Comparison of ENCODE assay signal across 1 cellular context in the genomic region with DNA sequence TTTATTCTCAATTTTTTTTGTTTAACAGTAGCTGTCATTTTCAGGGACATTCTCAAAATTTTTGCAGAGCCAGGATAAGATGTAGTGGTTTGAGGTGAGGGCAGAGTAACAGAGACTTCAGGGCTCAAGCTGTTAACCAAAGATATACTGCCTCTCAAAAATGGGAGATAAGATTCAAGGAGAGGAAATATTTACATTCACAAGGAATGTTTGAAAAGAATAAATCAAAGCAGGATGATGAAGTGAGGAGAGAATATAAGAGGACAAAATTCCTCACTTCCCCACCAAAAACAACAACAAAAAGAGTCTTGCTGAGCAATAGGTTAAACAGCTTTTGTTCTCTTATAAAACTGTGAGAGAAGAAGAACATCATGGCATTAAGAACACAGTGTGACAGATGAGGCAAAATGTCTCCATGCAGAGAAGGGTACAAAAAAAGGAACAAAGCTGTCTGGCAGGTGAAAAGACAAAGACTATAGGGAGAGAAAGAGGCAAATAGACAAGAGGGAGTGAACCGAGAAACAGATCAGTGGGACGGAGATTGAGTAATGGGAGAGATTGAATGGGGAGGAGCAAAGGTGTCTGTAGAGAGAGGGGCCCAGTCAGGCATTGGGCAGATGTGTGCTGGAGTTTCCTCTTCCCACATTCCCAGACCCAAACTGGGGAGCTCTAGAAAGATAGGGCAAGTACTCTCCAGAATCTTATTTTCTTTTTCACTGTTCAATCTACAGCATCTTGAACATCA.
TF ChIP-seq lines count a peak whose summit lies in the region.

No MANE protein-coding gene starts in this region.

TF ChIP-seq in GM23338, 12 proteins besides CTCF, POLR2A, EP300 and RAD21:
- TF ChIP-seq, protein P1, sequence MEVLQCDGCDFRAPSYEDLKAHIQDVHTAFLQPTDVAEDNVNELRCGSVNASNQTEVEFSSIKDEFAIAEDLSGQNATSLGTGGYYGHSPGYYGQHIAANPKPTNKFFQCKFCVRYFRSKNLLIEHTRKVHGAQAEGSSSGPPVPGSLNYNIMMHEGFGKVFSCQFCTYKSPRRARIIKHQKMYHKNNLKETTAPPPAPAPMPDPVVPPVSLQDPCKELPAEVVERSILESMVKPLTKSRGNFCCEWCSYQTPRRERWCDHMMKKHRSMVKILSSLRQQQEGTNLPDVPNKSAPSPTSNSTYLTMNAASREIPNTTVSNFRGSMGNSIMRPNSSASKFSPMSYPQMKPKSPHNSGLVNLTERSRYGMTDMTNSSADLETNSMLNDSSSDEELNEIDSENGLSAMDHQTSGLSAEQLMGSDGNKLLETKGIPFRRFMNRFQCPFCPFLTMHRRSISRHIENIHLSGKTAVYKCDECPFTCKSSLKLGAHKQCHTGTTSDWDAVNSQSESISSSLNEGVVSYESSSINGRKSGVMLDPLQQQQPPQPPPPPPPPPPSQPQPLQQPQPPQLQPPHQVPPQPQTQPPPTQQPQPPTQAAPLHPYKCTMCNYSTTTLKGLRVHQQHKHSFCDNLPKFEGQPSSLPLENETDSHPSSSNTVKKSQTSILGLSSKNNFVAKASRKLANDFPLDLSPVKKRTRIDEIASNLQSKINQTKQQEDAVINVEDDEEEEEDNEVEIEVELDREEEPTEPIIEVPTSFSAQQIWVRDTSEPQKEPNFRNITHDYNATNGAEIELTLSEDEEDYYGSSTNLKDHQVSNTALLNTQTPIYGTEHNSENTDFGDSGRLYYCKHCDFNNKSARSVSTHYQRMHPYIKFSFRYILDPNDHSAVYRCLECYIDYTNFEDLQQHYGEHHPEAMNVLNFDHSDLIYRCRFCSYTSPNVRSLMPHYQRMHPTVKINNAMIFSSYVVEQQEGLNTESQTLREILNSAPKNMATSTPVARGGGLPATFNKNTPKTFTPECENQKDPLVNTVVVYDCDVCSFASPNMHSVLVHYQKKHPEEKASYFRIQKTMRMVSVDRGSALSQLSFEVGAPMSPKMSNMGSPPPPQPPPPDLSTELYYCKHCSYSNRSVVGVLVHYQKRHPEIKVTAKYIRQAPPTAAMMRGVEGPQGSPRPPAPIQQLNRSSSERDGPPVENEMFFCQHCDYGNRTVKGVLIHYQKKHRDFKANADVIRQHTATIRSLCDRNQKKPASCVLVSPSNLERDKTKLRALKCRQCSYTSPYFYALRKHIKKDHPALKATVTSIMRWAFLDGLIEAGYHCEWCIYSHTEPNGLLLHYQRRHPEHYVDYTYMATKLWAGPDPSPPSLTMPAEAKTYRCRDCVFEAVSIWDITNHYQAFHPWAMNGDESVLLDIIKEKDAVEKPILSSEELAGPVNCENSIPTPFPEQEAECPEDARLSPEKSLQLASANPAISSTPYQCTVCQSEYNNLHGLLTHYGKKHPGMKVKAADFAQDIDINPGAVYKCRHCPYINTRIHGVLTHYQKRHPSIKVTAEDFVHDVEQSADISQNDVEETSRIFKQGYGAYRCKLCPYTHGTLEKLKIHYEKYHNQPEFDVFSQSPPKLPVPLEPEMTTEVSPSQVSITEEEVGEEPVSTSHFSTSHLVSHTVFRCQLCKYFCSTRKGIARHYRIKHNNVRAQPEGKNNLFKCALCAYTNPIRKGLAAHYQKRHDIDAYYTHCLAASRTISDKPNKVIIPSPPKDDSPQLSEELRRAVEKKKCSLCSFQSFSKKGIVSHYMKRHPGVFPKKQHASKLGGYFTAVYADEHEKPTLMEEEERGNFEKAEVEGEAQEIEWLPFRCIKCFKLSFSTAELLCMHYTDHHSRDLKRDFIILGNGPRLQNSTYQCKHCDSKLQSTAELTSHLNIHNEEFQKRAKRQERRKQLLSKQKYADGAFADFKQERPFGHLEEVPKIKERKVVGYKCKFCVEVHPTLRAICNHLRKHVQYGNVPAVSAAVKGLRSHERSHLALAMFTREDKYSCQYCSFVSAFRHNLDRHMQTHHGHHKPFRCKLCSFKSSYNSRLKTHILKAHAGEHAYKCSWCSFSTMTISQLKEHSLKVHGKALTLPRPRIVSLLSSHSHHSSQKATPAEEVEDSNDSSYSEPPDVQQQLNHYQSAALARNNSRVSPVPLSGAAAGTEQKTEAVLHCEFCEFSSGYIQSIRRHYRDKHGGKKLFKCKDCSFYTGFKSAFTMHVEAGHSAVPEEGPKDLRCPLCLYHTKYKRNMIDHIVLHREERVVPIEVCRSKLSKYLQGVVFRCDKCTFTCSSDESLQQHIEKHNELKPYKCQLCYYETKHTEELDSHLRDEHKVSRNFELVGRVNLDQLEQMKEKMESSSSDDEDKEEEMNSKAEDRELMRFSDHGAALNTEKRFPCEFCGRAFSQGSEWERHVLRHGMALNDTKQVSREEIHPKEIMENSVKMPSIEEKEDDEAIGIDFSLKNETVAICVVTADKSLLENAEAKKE (CRISPR knock-in tag; IDR thresholded peaks at IDR 0.05): no peak
- TF ChIP-seq ZNF114 (CRISPR knock-in tag; IDR thresholded peaks at IDR 0.05): no peak
- TF ChIP-seq ZNF331 (CRISPR knock-in tag; IDR thresholded peaks at IDR 0.05; ENCODE audit: low read depth): no peak
- TF ChIP-seq, protein P2, sequence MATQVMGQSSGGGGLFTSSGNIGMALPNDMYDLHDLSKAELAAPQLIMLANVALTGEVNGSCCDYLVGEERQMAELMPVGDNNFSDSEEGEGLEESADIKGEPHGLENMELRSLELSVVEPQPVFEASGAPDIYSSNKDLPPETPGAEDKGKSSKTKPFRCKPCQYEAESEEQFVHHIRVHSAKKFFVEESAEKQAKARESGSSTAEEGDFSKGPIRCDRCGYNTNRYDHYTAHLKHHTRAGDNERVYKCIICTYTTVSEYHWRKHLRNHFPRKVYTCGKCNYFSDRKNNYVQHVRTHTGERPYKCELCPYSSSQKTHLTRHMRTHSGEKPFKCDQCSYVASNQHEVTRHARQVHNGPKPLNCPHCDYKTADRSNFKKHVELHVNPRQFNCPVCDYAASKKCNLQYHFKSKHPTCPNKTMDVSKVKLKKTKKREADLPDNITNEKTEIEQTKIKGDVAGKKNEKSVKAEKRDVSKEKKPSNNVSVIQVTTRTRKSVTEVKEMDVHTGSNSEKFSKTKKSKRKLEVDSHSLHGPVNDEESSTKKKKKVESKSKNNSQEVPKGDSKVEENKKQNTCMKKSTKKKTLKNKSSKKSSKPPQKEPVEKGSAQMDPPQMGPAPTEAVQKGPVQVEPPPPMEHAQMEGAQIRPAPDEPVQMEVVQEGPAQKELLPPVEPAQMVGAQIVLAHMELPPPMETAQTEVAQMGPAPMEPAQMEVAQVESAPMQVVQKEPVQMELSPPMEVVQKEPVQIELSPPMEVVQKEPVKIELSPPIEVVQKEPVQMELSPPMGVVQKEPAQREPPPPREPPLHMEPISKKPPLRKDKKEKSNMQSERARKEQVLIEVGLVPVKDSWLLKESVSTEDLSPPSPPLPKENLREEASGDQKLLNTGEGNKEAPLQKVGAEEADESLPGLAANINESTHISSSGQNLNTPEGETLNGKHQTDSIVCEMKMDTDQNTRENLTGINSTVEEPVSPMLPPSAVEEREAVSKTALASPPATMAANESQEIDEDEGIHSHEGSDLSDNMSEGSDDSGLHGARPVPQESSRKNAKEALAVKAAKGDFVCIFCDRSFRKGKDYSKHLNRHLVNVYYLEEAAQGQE (IDR thresholded peaks at IDR 0.05; ENCODE audit: unreplicated experiment): no peak
- no peak for TF ChIP-seq STAT1 (IDR thresholded peaks at IDR 0.05; ENCODE audit: unreplicated experiment)
- no peak for TF ChIP-seq EZH2 (IDR thresholded peaks at IDR 0.05; ENCODE audit: low read depth, unreplicated experiment)
- no peak for TF ChIP-seq POLR2AphosphoS5 (IDR thresholded peaks at IDR 0.05; ENCODE audit: low read depth)
- TF ChIP-seq, protein P3, sequence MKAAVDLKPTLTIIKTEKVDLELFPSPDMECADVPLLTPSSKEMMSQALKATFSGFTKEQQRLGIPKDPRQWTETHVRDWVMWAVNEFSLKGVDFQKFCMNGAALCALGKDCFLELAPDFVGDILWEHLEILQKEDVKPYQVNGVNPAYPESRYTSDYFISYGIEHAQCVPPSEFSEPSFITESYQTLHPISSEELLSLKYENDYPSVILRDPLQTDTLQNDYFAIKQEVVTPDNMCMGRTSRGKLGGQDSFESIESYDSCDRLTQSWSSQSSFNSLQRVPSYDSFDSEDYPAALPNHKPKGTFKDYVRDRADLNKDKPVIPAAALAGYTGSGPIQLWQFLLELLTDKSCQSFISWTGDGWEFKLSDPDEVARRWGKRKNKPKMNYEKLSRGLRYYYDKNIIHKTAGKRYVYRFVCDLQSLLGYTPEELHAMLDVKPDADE (IDR thresholded peaks at IDR 0.05): no peak
- no peak for TF ChIP-seq EZH2phosphoT487 (IDR thresholded peaks at IDR 0.05; ENCODE audit: unreplicated experiment)
- no peak for TF ChIP-seq JUNB (IDR thresholded peaks at IDR 0.05; ENCODE audit: unreplicated experiment)
- no peak for TF ChIP-seq CREB1 (CRISPR knock-in tag; IDR thresholded peaks at IDR 0.05; ENCODE audit: low read depth)
- no peak for TF ChIP-seq NANOG (IDR thresholded peaks at IDR 0.05; ENCODE audit: borderline replicate concordance)
